ENCODE assay signal across 27 cellular contexts in the genomic region with DNA sequence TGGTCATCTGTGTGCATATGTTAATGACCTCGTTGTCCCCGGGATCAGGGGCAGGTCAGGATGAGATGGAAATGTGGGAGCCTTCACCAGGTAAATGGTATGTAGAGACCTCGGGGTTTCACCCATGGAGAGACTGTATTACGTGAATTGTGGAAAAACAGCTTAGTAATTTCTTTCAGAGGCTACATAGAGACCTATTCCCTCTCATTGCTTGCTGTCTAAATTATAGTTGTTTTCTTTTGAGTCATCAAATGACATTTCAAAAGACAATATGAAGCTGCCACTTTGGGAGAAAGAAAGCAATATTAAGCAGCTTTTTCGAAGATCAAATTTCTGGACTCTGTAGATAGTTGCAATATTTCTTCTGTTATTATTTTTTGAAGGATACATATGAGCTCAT. TPM values are rescaled to one million over a fixed set of nuclear protein-coding genes. Genes with fewer than 3 reads are reported as not detected.
"Had no signal": no experiment of that assay in that cellular context is flagged by ENCODE, and none has a peak within 500 bp of the region (broad histone marks: within the 10 kb centered on the region; RNA-seq: fewer than 3 reads in every experiment).

No MANE protein-coding gene starts in this region.

- H3K27ac Mint-ChIP-seq: naive thymus-derived CD8-positive, alpha-beta T cell had no signal

- H3K4me2 ChIP-seq: hepatocyte, smooth muscle cell had no signal

- H3K4me3 ChIP-seq: coronary artery, hepatocyte, lower lobe of right lung, ovary, psoas muscle, smooth muscle cell, stomach, thyroid gland, vagina had no signal

- ATAC-seq: left colon; lower lobe of right lung; naive thymus-derived CD8-positive, alpha-beta T cell; psoas muscle; sciatic nerve had no signal

- FAIRE-seq: endometrium, frontal cortex, islet of Langerhans had no signal

- H3K79me2 ChIP-seq: hepatocyte had no signal

- H2AFZ ChIP-seq: hepatocyte had no signal

- H3K27ac ChIP-seq: coronary artery, hepatocyte, lower lobe of right lung, ovary, psoas muscle, stomach, thyroid gland, vagina had no signal

- DNase-seq: dermis blood vessel endothelial cell; effector memory CD4-positive, alpha-beta T cell; left colon; left ventricle myocardium superior; lower lobe of right lung; naive thymus-derived CD8-positive, alpha-beta T cell; occipital lobe; ovary; posterior cingulate gyrus; psoas muscle; stimulated activated CD4-positive, alpha-beta T cell treated with anti-CD3 and anti-CD28 coated beads, Interleukin-12 subunit alpha, Interleukin-12 subunit beta, amount 100 ng/mL, for 4 hours; stimulated activated CD4-positive, alpha-beta T cell treated with anti-CD3 and anti-CD28 coated beads, Interleukin-1b, Interleukin-23, amount 100 ng/mL, for 48 hours; stimulated activated CD4-positive, alpha-beta T cell treated with anti-CD3 and anti-CD28 coated beads, Interleukin-4, amount 100 ng/mL, for 1 hour; stimulated activated CD8-positive, alpha-beta memory T cell treated with anti-CD3 and anti-CD28 coated beads, Interleukin-4, amount 100 ng/mL, for 48 hours; stimulated activated naive CD4-positive, alpha-beta T cell treated with Interleukin-2 at 50 U/mL for 16 hours; stomach; thyroid gland; trophoblast cell had no signal

- H3K4me1 ChIP-seq: lower lobe of right lung, psoas muscle, stomach, thyroid gland, vagina had no signal

- H3K36me3 ChIP-seq: lower lobe of right lung, ovary, stomach, thyroid gland, vagina had no signal

- H3K27me3 ChIP-seq: hepatocyte, ovary, thyroid gland, vagina had no signal

- H3K9me3 ChIP-seq: lower lobe of right lung, thyroid gland, vagina had no signal

- H3K4me3 Mint-ChIP-seq: naive thymus-derived CD8-positive, alpha-beta T cell had no signal

RNA-seq across cellular contexts. Expression of a gene that starts 20.4 kb away (rescaled TPM):
- total RNA-seq: renal cortical epithelial cell had no signal
